25 cellular contexts compared by ENCODE assay signal in genomic region chr6:83370607-83371006, GRCh38.
"Had no signal": no experiment of that assay in that cellular context is flagged by ENCODE, and none has a peak within 500 bp of the region (broad histone marks: within the 10 kb centered on the region; RNA-seq: fewer than 3 reads in every experiment).

No MANE protein-coding gene starts in this region.

- H3K27ac ChIP-seq: coronary artery, dorsolateral prefrontal cortex, gastroesophageal sphincter, left ventricle myocardium inferior, lower lobe of right lung, right atrium auricular region, sigmoid colon, stomach, thoracic aorta, transverse colon had no signal

- H3K9me3 Mint-ChIP-seq: memory B cell; natural killer cell treated with Interleukin-12 subunit alpha and Interleukin-12 subunit beta and Interleukin-15 and Interleukin-18, amount 100 ng/mL, for 72 hours had no signal

- H3K27me3 Mint-ChIP-seq: memory B cell; natural killer cell treated with Interleukin-12 subunit alpha and Interleukin-12 subunit beta and Interleukin-15 and Interleukin-18, amount 100 ng/mL, for 72 hours had no signal

- ATAC-seq: esophagus mucosa; gastroesophageal sphincter; left cardiac atrium; lower lobe of right lung; natural killer cell treated with Interleukin-12 subunit alpha and Interleukin-12 subunit beta and Interleukin-15 and Interleukin-18, amount 100 ng/mL, for 72 hours had no signal

- H3K27ac Mint-ChIP-seq: memory B cell; natural killer cell treated with Interleukin-12 subunit alpha and Interleukin-12 subunit beta and Interleukin-15 and Interleukin-18, amount 100 ng/mL, for 72 hours had no signal

- H3K9me3 ChIP-seq: gastroesophageal sphincter, left ventricle myocardium inferior, lower lobe of right lung, right atrium auricular region, sigmoid colon, stomach, thoracic aorta, transverse colon had no signal

- H3K4me3 ChIP-seq: coronary artery, dorsolateral prefrontal cortex, gastroesophageal sphincter, left ventricle myocardium inferior, lower lobe of right lung, right atrium auricular region, sigmoid colon, stomach, thoracic aorta, transverse colon had no signal

- H3K36me3 ChIP-seq: gastroesophageal sphincter, left ventricle myocardium inferior, lower lobe of right lung, right atrium auricular region, sigmoid colon, stomach, thoracic aorta, transverse colon had no signal

- H3K27me3 ChIP-seq: dorsolateral prefrontal cortex, gastroesophageal sphincter, right atrium auricular region, sigmoid colon, stomach, transverse colon had no signal

- H3K4me1 ChIP-seq: lower lobe of right lung had no signal

- H3K4me3 Mint-ChIP-seq: memory B cell; natural killer cell treated with Interleukin-12 subunit alpha and Interleukin-12 subunit beta and Interleukin-15 and Interleukin-18, amount 100 ng/mL, for 72 hours had no signal

- H3K36me3 Mint-ChIP-seq: memory B cell; natural killer cell treated with Interleukin-12 subunit alpha and Interleukin-12 subunit beta and Interleukin-15 and Interleukin-18, amount 100 ng/mL, for 72 hours had no signal

- H3K4me1 Mint-ChIP-seq: memory B cell had no signal

- DNase-seq: cerebellar nuclear complex; dorsolateral prefrontal cortex; effector CD8-positive, alpha-beta T cell; foreskin fibroblast; glutamatergic neuron; kidney; left cardiac atrium; left ventricle myocardium inferior; lower lobe of right lung; midbrain; posterior cingulate gyrus; sigmoid colon; small intestine; stimulated activated CD4-positive, alpha-beta T cell treated with anti-CD3 and anti-CD28 coated beads, Interleukin-12 subunit alpha, Interleukin-12 subunit beta, amount 100 ng/mL, for 4 hours; stimulated activated naive CD4-positive, alpha-beta T cell; stomach; substantia nigra; transverse colon had no signal
